1 cellular context compared by ENCODE assay signal in the genomic region with DNA sequence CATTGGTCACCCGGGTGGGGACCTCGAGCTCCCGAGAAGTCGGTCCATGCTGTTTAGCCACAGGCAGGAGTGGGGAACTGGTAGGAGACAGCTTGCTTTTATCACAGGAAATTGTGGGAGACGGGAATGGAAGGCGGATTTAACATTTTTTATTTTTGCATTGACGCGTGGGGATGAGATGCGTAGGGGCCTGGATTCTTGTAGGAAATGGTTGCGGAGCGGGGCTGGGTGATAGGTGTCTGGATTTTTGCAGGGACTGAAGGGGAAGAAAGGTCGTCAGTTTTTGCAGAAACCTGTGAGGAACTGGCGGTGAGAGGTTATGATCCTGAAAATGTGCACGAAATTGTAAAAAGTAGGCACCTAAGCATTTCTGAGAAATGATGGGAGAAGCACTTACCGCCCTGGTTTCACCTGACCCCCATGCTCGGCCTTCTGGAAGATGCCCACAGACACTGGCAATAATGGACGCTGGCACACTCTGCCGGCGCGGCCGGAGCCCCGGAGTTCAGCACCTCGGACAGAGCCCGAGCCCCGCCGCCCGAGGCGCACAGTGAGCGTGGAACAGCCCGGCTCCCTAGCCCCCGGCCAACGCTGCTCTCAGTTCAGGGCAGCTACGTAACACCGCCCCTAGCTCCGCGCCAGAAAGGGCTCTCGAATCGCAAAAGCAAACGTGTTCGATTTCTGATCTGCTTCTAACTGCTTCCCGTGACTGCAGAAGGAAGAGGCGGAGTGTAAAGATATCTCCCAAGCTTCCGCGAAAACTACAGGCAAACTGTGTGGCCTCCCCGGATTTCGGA.
TF ChIP-seq lines count a peak whose summit lies in the region.

No MANE protein-coding gene starts in this region.

TF ChIP-seq in HepG2, 621 proteins besides CTCF, POLR2A, EP300 and RAD21 (continued from another document):
- TF ChIP-seq, protein P1, sequence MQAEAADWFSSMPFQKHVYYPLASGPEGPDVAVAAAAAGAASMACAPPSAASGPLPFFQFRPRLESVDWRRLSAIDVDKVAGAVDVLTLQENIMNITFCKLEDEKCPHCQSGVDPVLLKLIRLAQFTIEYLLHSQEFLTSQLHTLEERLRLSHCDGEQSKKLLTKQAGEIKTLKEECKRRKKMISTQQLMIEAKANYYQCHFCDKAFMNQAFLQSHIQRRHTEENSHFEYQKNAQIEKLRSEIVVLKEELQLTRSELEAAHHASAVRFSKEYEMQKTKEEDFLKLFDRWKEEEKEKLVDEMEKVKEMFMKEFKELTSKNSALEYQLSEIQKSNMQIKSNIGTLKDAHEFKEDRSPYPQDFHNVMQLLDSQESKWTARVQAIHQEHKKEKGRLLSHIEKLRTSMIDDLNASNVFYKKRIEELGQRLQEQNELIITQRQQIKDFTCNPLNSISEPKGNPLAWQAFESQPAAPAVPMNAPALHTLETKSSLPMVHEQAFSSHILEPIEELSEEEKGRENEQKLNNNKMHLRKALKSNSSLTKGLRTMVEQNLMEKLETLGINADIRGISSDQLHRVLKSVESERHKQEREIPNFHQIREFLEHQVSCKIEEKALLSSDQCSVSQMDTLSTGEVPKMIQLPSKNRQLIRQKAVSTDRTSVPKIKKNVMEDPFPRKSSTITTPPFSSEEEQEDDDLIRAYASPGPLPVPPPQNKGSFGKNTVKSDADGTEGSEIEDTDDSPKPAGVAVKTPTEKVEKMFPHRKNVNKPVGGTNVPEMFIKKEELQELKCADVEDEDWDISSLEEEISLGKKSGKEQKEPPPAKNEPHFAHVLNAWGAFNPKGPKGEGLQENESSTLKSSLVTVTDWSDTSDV (CRISPR knock-in tag; IDR thresholded peaks at IDR 0.05), result no peak
- TF ChIP-seq BHLHE40 (IDR thresholded peaks at IDR 0.05; ENCODE audit: low read length) (no peak), ZKSCAN8 (CRISPR knock-in tag; IDR thresholded peaks at IDR 0.05; ENCODE audit: borderline replicate concordance) (no peak), ZNF382 (CRISPR knock-in tag; IDR thresholded peaks at IDR 0.05; ENCODE audit: borderline replicate concordance) (no peak), ZNF232 (CRISPR knock-in tag; IDR thresholded peaks at IDR 0.05; ENCODE audit: borderline replicate concordance) (peak; percentile 89; the same call in 1 of the 2 replicates), ZNF207 (IDR thresholded peaks at IDR 0.05; ENCODE audit: borderline replicate concordance) (no peak), ZNF296 (CRISPR knock-in tag; conservative IDR thresholded peaks at IDR 0.05) (peak; percentile 79; the same call in 1 of the 2 replicates)
- TF ChIP-seq, protein P2, sequence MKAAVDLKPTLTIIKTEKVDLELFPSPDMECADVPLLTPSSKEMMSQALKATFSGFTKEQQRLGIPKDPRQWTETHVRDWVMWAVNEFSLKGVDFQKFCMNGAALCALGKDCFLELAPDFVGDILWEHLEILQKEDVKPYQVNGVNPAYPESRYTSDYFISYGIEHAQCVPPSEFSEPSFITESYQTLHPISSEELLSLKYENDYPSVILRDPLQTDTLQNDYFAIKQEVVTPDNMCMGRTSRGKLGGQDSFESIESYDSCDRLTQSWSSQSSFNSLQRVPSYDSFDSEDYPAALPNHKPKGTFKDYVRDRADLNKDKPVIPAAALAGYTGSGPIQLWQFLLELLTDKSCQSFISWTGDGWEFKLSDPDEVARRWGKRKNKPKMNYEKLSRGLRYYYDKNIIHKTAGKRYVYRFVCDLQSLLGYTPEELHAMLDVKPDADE (CRISPR knock-in tag; IDR thresholded peaks at IDR 0.05), result peak; percentile 72; the same call in 1 of the 2 replicates
